Comparison of ENCODE assay signal across 9 cellular contexts in the genomic region with DNA sequence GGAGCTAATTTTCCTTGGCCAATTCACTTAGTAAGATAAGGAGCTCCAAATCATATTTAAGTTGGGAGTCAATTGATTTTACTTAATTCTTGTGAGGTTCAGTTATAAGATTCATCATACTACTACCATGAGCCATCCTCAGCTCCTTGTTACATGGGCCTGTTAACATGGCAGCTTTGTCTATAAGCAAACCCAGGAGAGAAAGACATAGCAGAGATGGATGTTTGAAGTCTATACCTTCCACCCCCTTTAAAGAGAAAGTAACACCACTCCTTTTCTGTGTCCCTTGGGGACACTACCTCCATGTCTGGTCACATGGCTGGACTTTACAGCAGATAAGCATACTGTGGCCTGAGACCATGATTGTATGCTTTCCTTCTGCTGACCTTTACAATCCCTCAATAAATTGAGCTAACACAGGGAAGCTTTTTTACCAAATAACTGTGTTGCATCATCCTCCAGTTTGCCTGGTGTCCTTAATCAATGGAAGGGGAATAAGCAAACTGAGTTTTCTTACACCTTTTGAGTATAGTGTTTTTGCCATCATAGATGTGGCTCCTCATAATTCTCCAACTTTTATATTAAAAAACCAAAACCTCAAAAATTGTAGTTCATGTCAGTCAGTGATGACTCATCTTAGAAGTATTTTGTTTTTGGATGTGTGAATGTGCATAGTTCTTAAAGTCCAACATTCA.
DNase-seq lines count a peak whose midpoint lies in the region; ATAC-seq, FAIRE-seq and TF ChIP-seq lines count a peak whose summit lies in the region.
"Had no signal": no experiment of that assay in that cellular context is flagged by ENCODE, and none has a peak within 500 bp of the region (broad histone marks: within the 10 kb centered on the region; RNA-seq: fewer than 3 reads in every experiment).

No MANE protein-coding gene starts in this region.

- peaks cover 100% of the 10 kb centered on the region for H3K36me3 Mint-ChIP-seq in nephron progenitor cell (ENCODE audit: low read depth)

- peak; percentile 74 for FAIRE-seq in G401.6 (lab: Jason Lieb, UNC)

- H3K27me3 Mint-ChIP-seq in nephron progenitor cell (ENCODE audit: low read depth, poor library complexity), result no peaks in the 10 kb centered on the region

- no peak overlapping the region for H3K4me3 ChIP-seq in choroid plexus epithelial cell (ENCODE audit: low read depth, low read length)

- peaks cover 47% of the 10 kb centered on the region for H3K9me3 Mint-ChIP-seq in nephron progenitor cell

- peak overlapping the region; percentile 93 for H3K27ac Mint-ChIP-seq in nephron progenitor cell

- peak; percentile 53 for DNase-seq in NAMALWA (ENCODE audit: low spot score)
- DNase-seq in choroid plexus epithelial cell (ENCODE audit: low read depth), result peak; percentile 88
- no peak for DNase-seq in nephron progenitor cell
- DNase-seq in NCI-H446 (lab: John Stamatoyannopoulos, UW), result no peak
- DNase-seq: SHP77 had no signal

- TF ChIP-seq CTCF in choroid plexus epithelial cell (conservative IDR thresholded peaks at IDR 0.05; ENCODE audit: low read depth, low read length), result no peak
- no peak for TF ChIP-seq CTCF in nephron progenitor cell (IDR thresholded peaks at IDR 0.05)

- no peak overlapping the region for H3K4me3 Mint-ChIP-seq in nephron progenitor cell

- H3K4me1 Mint-ChIP-seq in nephron progenitor cell, result peaks cover 45% of the 10 kb centered on the region

- ATAC-seq in HG03139 (IDR thresholded peaks at IDR 0.05; ENCODE audit: unreplicated experiment) (no peak), HG03442 (IDR thresholded peaks at IDR 0.05; ENCODE audit: unreplicated experiment) (no peak), HG03432 (IDR thresholded peaks at IDR 0.05; ENCODE audit: unreplicated experiment) (no peak)

Comparison
In these comparisons a context has a peak if more than half of its experiments do, and no peak if none do; other contexts are left out.
1. DNase-seq: peak in NAMALWA (single experiment) and choroid plexus epithelial cell (single experiment); none in nephron progenitor cell (single experiment) and NCI-H446 (0 of 2).